1 cellular context compared by ENCODE assay signal in genomic region chr7:107201795-107202450, GRCh38.
TF ChIP-seq lines count a peak whose summit lies in the region.

No MANE protein-coding gene starts in this region.

TF ChIP-seq in SK-N-SH treated with all-trans-retinoic acid at 6 μM for 48 hours, 23 proteins besides CTCF, POLR2A, EP300 and RAD21 (continued from another document):
- TF ChIP-seq PATZ1 (CRISPR knock-in tag; IDR thresholded peaks at IDR 0.05; ENCODE audit: borderline replicate concordance) = no peak
- no peak for TF ChIP-seq ZNF70 (CRISPR knock-in tag; IDR thresholded peaks at IDR 0.05)
- no peak for TF ChIP-seq TCF4 (CRISPR knock-in tag; IDR thresholded peaks at IDR 0.05; ENCODE audit: borderline replicate concordance)
- no peak for TF ChIP-seq ZFP30 (CRISPR knock-in tag; IDR thresholded peaks at IDR 0.05)
- no peak for TF ChIP-seq ZNF565 (CRISPR knock-in tag; conservative IDR thresholded peaks at IDR 0.05; ENCODE audit: low read depth)
- TF ChIP-seq CSDC2 (CRISPR knock-in tag; IDR thresholded peaks at IDR 0.05) = no peak
- no peak for TF ChIP-seq TSHZ2 (CRISPR knock-in tag; IDR thresholded peaks at IDR 0.05)
- TF ChIP-seq ZFP3 (CRISPR knock-in tag; IDR thresholded peaks at IDR 0.05) = no peak
- TF ChIP-seq TOX (CRISPR knock-in tag; IDR thresholded peaks at IDR 0.05; ENCODE audit: borderline replicate concordance) = no peak
- TF ChIP-seq CSRNP3 (CRISPR knock-in tag; IDR thresholded peaks at IDR 0.05) = no peak
- TF ChIP-seq GLIS3 (CRISPR knock-in tag; IDR thresholded peaks at IDR 0.05) = no peak
- TF ChIP-seq SNAI2 (CRISPR knock-in tag; IDR thresholded peaks at IDR 0.05) = no peak
- no peak for TF ChIP-seq ARNTL (CRISPR knock-in tag; IDR thresholded peaks at IDR 0.05; ENCODE audit: borderline replicate concordance, low read depth)
